8 cellular contexts compared by ENCODE assay signal in the genomic region with DNA sequence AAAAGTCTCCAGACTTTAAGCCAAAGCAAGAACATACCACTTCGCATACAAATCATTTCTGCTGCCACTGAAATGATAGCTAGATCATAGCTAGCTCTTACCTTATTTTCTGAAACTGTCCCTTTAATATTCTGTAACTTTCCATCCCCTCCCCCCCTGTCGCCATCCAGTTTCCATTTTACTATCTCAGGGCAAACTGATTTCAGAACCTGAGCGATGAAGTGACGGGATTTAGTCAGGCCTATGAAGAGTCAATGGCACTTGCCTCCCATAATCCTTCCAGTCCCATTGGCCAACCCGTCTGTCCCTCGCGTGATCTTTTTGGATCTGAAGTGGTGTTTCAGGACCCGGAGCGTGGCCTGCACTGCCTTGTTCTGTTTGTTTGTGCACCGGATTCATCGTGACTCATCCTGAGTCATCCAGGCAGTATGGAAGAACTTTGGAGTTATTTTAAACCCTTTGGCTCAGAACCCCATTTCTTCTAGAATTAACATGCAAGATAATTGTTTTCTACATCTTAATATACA.
DNase-seq lines count a peak whose midpoint lies in the region; ATAC-seq and TF ChIP-seq lines count a peak whose summit lies in the region.

No MANE protein-coding gene starts in this region.

- H3K9me3 Mint-ChIP-seq in T-cell, result peaks cover 0 to 9% (median 0%) of the 10 kb centered on the region in 3 donors
- peaks cover 6% of the 10 kb centered on the region for H3K9me3 Mint-ChIP-seq in central memory CD8-positive, alpha-beta T cell

- peaks cover 47% of the 10 kb centered on the region for H3K36me3 Mint-ChIP-seq in T-cell
- peaks cover 22% of the 10 kb centered on the region for H3K36me3 Mint-ChIP-seq in central memory CD8-positive, alpha-beta T cell (ENCODE audit: insufficient read depth)

- in situ Hi-C loops in transverse colon (cut with MboI; ENCODE audit: low pct_ligation_motif_present in 1 of 4, low pct_unique_long_range_greater_than_20kb in 1 of 4, low sequenced_read_pairs in 3 of 4), result no loop called here

- POLR2A ChIA-PET in T-cell (lab: Charles Lee), result no interaction called here

- H3K4me1 ChIP-seq in transverse colon, result peaks cover 13 to 60% (median 26%) of the 10 kb centered on the region in 4 donors

- no peaks in the 10 kb centered on the region for H3K27me3 ChIP-seq in transverse colon

- H3K36me3 ChIP-seq in transverse colon, result no peaks in the 10 kb centered on the region

- no peaks in the 10 kb centered on the region for H3K27me3 Mint-ChIP-seq in T-cell
- no peaks in the 10 kb centered on the region for H3K27me3 Mint-ChIP-seq in central memory CD8-positive, alpha-beta T cell

- no peak for TF ChIP-seq CTCF in transverse colon (IDR thresholded peaks at IDR 0.05)

- TF ChIP-seq EP300 in transverse colon (IDR thresholded peaks at IDR 0.05; ENCODE audit: low read depth), result no peak

- H3K9me3 ChIP-seq in transverse colon, result no peaks in the 10 kb centered on the region

- DNase-seq in GM03348 (ENCODE audit: low spot score) (peak; percentile 90), T-cell (peak in 1 of 34 experiments; percentile 39), mucosa of gallbladder (ENCODE audit: low spot score) (peak; percentile 80), transverse colon (peak; percentile 55), AML-193 (lab: John Stamatoyannopoulos, UW) (no peak), GF-D8 (lab: John Stamatoyannopoulos, UW) (no peak)
- no peak for DNase-seq in central memory CD8-positive, alpha-beta T cell (ENCODE audit: low spot score in 2 of 2)

- peak overlapping the region; percentile 75 to 79 (median 78) for H3K27ac ChIP-seq in transverse colon

- no peak overlapping the region for H3K4me3 ChIP-seq in transverse colon

- peak overlapping the region; percentile 55 to 87 (median 74) for H3K4me3 Mint-ChIP-seq in T-cell
- peak overlapping the region; percentile 75 for H3K4me3 Mint-ChIP-seq in central memory CD8-positive, alpha-beta T cell

- H3K4me1 Mint-ChIP-seq in T-cell, result peaks cover 66 to 81% (median 79%) of the 10 kb centered on the region in 3 donors
- peaks cover 61% of the 10 kb centered on the region for H3K4me1 Mint-ChIP-seq in central memory CD8-positive, alpha-beta T cell

- peak overlapping the region; percentile 97 to 98 for H3K27ac Mint-ChIP-seq in T-cell
- peak overlapping the region; percentile 91 for H3K27ac Mint-ChIP-seq in central memory CD8-positive, alpha-beta T cell (ENCODE audit: low read depth)

- ATAC-seq in T-cell (replicated peaks in 1 of 4), result peak; percentile 11 to 35 (median 22)
- no peak for ATAC-seq in central memory CD8-positive, alpha-beta T cell (replicated peaks; ENCODE audit: extremely low read depth, poor library complexity, severe bottlenecking)
- no peak for ATAC-seq in GM19467 (IDR thresholded peaks at IDR 0.05; ENCODE audit: unreplicated experiment)

- intact Hi-C loops in transverse colon (cut with DNase I; ENCODE audit: low total_unique reads), result no loop called here

- 58 to 77% methylated on average over 2 to 11 of the region's 11 CpGs for WGBS in transverse colon (ENCODE audit: low coverage in 1 of 2), 2 donors

- CTCF ChIA-PET in T-cell (lab: Charles Lee), result interaction anchor here in 1 of 2 donors (1.2 kb wide), 1 partner anchor 74 kb away, joined by 4 read pairs; no protein-coding TSS in a partner anchor

- no peak for TF ChIP-seq POLR2A in transverse colon (IDR thresholded peaks at IDR 0.05)

Comparison
In these comparisons a context has a peak if more than half of its experiments do, and no peak if none do; other contexts are left out.
1. DNase-seq: peak in GM03348 (single experiment), mucosa of gallbladder (single experiment) and transverse colon (single experiment); none in central memory CD8-positive, alpha-beta T cell (0 of 2), AML-193 (0 of 2) and GF-D8 (single experiment).
2. ATAC-seq: peak in T-cell (4 of 4); none in central memory CD8-positive, alpha-beta T cell (single experiment) and GM19467 (single experiment).